Comparison of ENCODE assay signal across 20 cellular contexts in genomic region chr12:65894624-65895023, GRCh38.
DNase-seq lines count a peak whose midpoint lies in the region; ATAC-seq and TF ChIP-seq lines count a peak whose summit lies in the region.
"Had no signal": no experiment of that assay in that cellular context is flagged by ENCODE, and none has a peak within 500 bp of the region (broad histone marks: within the 10 kb centered on the region; RNA-seq: fewer than 3 reads in every experiment).

No MANE protein-coding gene starts in this region.

- no peak overlapping the region for H2AFZ ChIP-seq in SK-N-SH (ENCODE audit: low read depth)

- peaks cover 84% of the 10 kb centered on the region for H3K79me2 ChIP-seq in SK-N-SH (ENCODE audit: insufficient read depth)

- H3K36me3 ChIP-seq in SK-N-SH (replicated peaks in 1 of 2; ENCODE audit: control insufficient read depth in 1 of 2, insufficient read depth in 2 of 2, low read length in 1 of 2): peaks cover 0 to 15% of the 10 kb centered on the region in 2 experiments
- H3K36me3 ChIP-seq in SK-N-MC (ENCODE audit: insufficient read depth, low read length): no peaks in the 10 kb centered on the region
- H3K36me3 ChIP-seq in aorta (ENCODE audit: control insufficient read depth in 1 of 2, insufficient read depth in 2 of 2, low read length in 1 of 2): no peaks in the 10 kb centered on the region
- H3K36me3 ChIP-seq: adrenal gland, BLaER1, left lung, tibial artery had no signal

- TF ChIP-seq RAD21 in SK-N-SH (IDR thresholded peaks at IDR 0.05; ENCODE audit: low read length): no peak

- peak overlapping the region; percentile 90; the same call in 1 of the 2 replicates for H3K9ac ChIP-seq in SK-N-SH
- H3K9ac ChIP-seq in SK-N-MC (ENCODE audit: insufficient read length): no peak overlapping the region
- H3K9ac ChIP-seq: BLaER1 had no signal

- intact Hi-C loops in left colon (cut with DNase I, micrococcal nuclease): no loop called here
- intact Hi-C loops in aorta (cut with DNase I): loop anchor here (5.0 to 10.0 kb wide), 2 partner anchors 48 to 360 kb away; no protein-coding TSS in a partner anchor

- peaks cover 86% of the 10 kb centered on the region for H3F3A ChIP-seq in SK-N-SH (replicated peaks; ENCODE audit: insufficient read depth)

- peak overlapping the region; percentile 79 for H3K4me2 ChIP-seq in SK-N-SH
- H3K4me2 ChIP-seq: BLaER1 had no signal

- POLR2A ChIA-PET in SK-N-SH (lab: Yijun Ruan, JAX): no interaction called here

- TF ChIP-seq EP300 in SK-N-SH (IDR thresholded peaks at IDR 0.05; ENCODE audit: borderline replicate concordance in 1 of 2, low read depth in 1 of 2, low read length in 1 of 2): no peak

- 26% methylated on average over 2 of the region's 2 CpGs for WGBS in SK-N-SH (ENCODE audit: low lambda C conversion rate)
- 95 to 98% methylated on average over 2 of the region's 2 CpGs for WGBS in aorta, 2 donors

- no peaks in the 10 kb centered on the region for H3K9me2 ChIP-seq in SK-N-SH

- peaks cover 69% of the 10 kb centered on the region; the same call in 1 of the 2 replicates for H4K20me1 ChIP-seq in SK-N-SH (ENCODE audit: insufficient read depth)
- H4K20me1 ChIP-seq: BLaER1 had no signal

- CTCF ChIA-PET in SK-N-SH (lab: Yijun Ruan, JAX): no interaction called here

- H3K4me1 ChIP-seq in SK-N-SH (ENCODE audit: control insufficient read depth in 1 of 2, insufficient read depth in 2 of 2, low read depth in 1 of 2, low read length in 1 of 2) (peaks cover 4 to 85% of the 10 kb centered on the region in 2 experiments), aorta (ENCODE audit: control insufficient read depth in 1 of 2, insufficient read depth in 2 of 2, low read length in 2 of 2) (no peaks in the 10 kb centered on the region)

- no peak overlapping the region for H3K4me3 ChIP-seq in SK-N-SH (ENCODE audit: low read depth in 2 of 2, low read length in 1 of 2)
- peak overlapping the region; percentile 66 for H3K4me3 ChIP-seq in SK-N-MC
- no peak overlapping the region for H3K4me3 ChIP-seq in aorta (ENCODE audit: low read length in 2 of 2)
- H3K4me3 ChIP-seq: adrenal gland, BLaER1, dorsolateral prefrontal cortex, left lung, tibial artery had no signal

- in situ Hi-C loops in KBM-7 (cut with MboI; ENCODE audit: low pct_unique_long_range_greater_than_20kb, low sequenced_read_pairs): no loop called here

- no peak for DNase-seq in SK-N-SH
- DNase-seq in SK-N-MC (ENCODE audit: low read depth, low spot score): peak; percentile 45
- no peak for DNase-seq in left colon
- no peak for DNase-seq in KBM-7
- DNase-seq in aorta: no peak
- no peak for DNase-seq in ecto neural progenitor cell (ENCODE audit: low spot score)
- DNase-seq: activated CD4-positive, alpha-beta T cell treated with anti-CD3 and anti-CD28 coated beads, Interleukin-2, amount 10 ng/mL, durations not matched to agents 24 days and 14 days; activated CD8-positive, alpha-beta memory T cell treated with anti-CD3 and anti-CD28 coated beads, Interleukin-2, amount 50 U/mL, for 4 hours; activated effector memory CD4-positive, alpha-beta T cell treated with anti-CD3 and anti-CD28 coated beads, Interleukin-2, amount 50 U/mL, for 16 hours; adrenal gland; dorsolateral prefrontal cortex; erythroblast; left lung; MM.1S; right cardiac atrium; stimulated activated naive CD4-positive, alpha-beta T cell treated with Interleukin-2 at 50 U/mL for 16 hours; tibial artery had no signal

- H3K27ac ChIP-seq in SK-N-SH (ENCODE audit: low read depth in 2 of 2, low read length in 1 of 2): peak overlapping the region; percentile 90 to 100; a peak in 3 of 4 replicates
- H3K27ac ChIP-seq in SK-N-MC: peak overlapping the region; percentile 87
- H3K27ac ChIP-seq in aorta (ENCODE audit: low read depth in 1 of 2, low read length in 2 of 2): no peak overlapping the region
- H3K27ac ChIP-seq: adrenal gland, BLaER1, dorsolateral prefrontal cortex, left lung, tibial artery had no signal

- ATAC-seq in SK-N-SH treated with all-trans-retinoic acid at 6 μM for 48 hours (no peak), left colon (peak; percentile 70), aorta (ENCODE audit: low FRiP score) (no peak), GM19023 (IDR thresholded peaks at IDR 0.05; ENCODE audit: unreplicated experiment) (no peak)
- ATAC-seq: left lung, right cardiac atrium had no signal

- H3K27me3 ChIP-seq in SK-N-SH (ENCODE audit: insufficient read depth) (no peaks in the 10 kb centered on the region), aorta (ENCODE audit: control insufficient read depth in 1 of 2, insufficient read depth in 2 of 2, low read length in 1 of 2) (peaks cover 0 to 1% of the 10 kb centered on the region in 2 donors)
- H3K27me3 ChIP-seq: BLaER1, left lung had no signal

- no peak for TF ChIP-seq CTCF in SK-N-SH (IDR thresholded peaks at IDR 0.05)

- no peaks in the 10 kb centered on the region for H3K9me3 ChIP-seq in SK-N-SH
- no peaks in the 10 kb centered on the region for H3K9me3 ChIP-seq in SK-N-MC (ENCODE audit: low read depth, low read length)
- no peaks in the 10 kb centered on the region for H3K9me3 ChIP-seq in aorta (ENCODE audit: control insufficient read depth, low read length)
- H3K9me3 ChIP-seq: adrenal gland, BLaER1, left lung, tibial artery had no signal

TF ChIP-seq in SK-N-SH, 30 proteins besides CTCF, POLR2A, EP300 and RAD21 (continues in another document):
- TF ChIP-seq GABPA (IDR thresholded peaks at IDR 0.05; ENCODE audit: low read depth) (no peak), SMC3 (IDR thresholded peaks at IDR 0.05; ENCODE audit: low read depth, low read length) (no peak), MAX (IDR thresholded peaks at IDR 0.05; ENCODE audit: low read depth) (no peak), RFX5 (IDR thresholded peaks at IDR 0.05; ENCODE audit: low read length) (no peak), FOXM1 (IDR thresholded peaks at IDR 0.05; ENCODE audit: low read depth) (no peak)
- TF ChIP-seq, protein P1, sequence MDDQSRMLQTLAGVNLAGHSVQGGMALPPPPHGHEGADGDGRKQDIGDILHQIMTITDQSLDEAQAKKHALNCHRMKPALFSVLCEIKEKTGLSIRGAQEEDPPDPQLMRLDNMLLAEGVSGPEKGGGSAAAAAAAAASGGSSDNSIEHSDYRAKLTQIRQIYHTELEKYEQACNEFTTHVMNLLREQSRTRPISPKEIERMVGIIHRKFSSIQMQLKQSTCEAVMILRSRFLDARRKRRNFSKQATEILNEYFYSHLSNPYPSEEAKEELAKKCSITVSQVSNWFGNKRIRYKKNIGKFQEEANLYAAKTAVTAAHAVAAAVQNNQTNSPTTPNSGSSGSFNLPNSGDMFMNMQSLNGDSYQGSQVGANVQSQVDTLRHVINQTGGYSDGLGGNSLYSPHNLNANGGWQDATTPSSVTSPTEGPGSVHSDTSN (IDR thresholded peaks at IDR 0.05): no peak

TF ChIP-seq in SK-N-SH treated with all-trans-retinoic acid at 6 μM for 48 hours, 23 proteins besides CTCF, POLR2A, EP300 and RAD21:
- TF ChIP-seq TOX (CRISPR knock-in tag; IDR thresholded peaks at IDR 0.05; ENCODE audit: borderline replicate concordance) (no peak), ZNF70 (CRISPR knock-in tag; IDR thresholded peaks at IDR 0.05) (no peak), PPARA (CRISPR knock-in tag; IDR thresholded peaks at IDR 0.05; ENCODE audit: borderline replicate concordance) (no peak), GLIS3 (CRISPR knock-in tag; IDR thresholded peaks at IDR 0.05) (no peak), ZNF8 (CRISPR knock-in tag; IDR thresholded peaks at IDR 0.05) (no peak), ZNF565 (CRISPR knock-in tag; conservative IDR thresholded peaks at IDR 0.05; ENCODE audit: low read depth) (no peak), SNAI2 (CRISPR knock-in tag; IDR thresholded peaks at IDR 0.05) (no peak), RARB (CRISPR knock-in tag; IDR thresholded peaks at IDR 0.05) (no peak), OSR1 (CRISPR knock-in tag; IDR thresholded peaks at IDR 0.05) (no peak)
TF ChIP-seq in SK-N-SH treated with all-trans-retinoic acid at 6 μM for 48 hours: peak in this region for 0.

Comparison
In these comparisons a context has a peak if more than half of its experiments do, and no peak if none do; other contexts are left out.
1. H3K27ac ChIP-seq: peak in SK-N-SH (2 of 2) and SK-N-MC (single experiment); none in aorta (0 of 2).
2. intact Hi-C loops: an anchor here in aorta (5.0 to 10.0 kb wide); none called in left colon.